In genomic region chr16:68311316-68311620, GRCh38 we compare ENCODE assay signal across 8 cellular contexts. TPM values are rescaled to one million over a fixed set of nuclear protein-coding genes. Genes with fewer than 3 reads are reported as not detected.
DNase-seq lines count a peak whose midpoint lies in the region; ATAC-seq, FAIRE-seq and TF ChIP-seq lines count a peak whose summit lies in the region.

No MANE protein-coding gene starts in this region.

- CTCF ChIA-PET in PC-3 (lab: Charles Lee) = interaction anchor here (0.6 to 1.2 kb wide), 3 partner anchors 10 to 50 kb away, joined by 3 to 14 read pairs (median 7); partner anchors contain the start of gene SLC7A6

- POLR2A ChIA-PET in PC-3 (lab: Charles Lee; ENCODE audit: unreplicated experiment) = interaction anchor here (0.6 to 1.0 kb wide), 4 partner anchors 23 to 449 kb away, joined by 3 to 10 read pairs (median 6); partner anchors contain the start of gene SLC7A6

- H3K36me3 ChIP-seq in PC-3 (ENCODE audit: low read depth, low read length) = peaks cover 3% of the 10 kb centered on the region
- no peaks in the 10 kb centered on the region for H3K36me3 ChIP-seq in endocrine pancreas (ENCODE audit: control insufficient read depth, insufficient read depth, low read length)

- peaks cover 51% of the 10 kb centered on the region for H3K79me2 ChIP-seq in PC-3 (ENCODE audit: low read length)

- no peaks in the 10 kb centered on the region for H3K9me3 Mint-ChIP-seq in activated CD4-positive, alpha-beta T cell treated with anti-CD3 and anti-CD28 coated beads, Interleukin-2, amount 10 ng/mL, durations not matched to agents 24 days and 14 days
- no peaks in the 10 kb centered on the region for H3K9me3 Mint-ChIP-seq in osteocyte (ENCODE audit: unreplicated experiment)

- ATAC-seq in PC-3 (no peak), GM21528 (IDR thresholded peaks at IDR 0.05; ENCODE audit: low FRiP score, unreplicated experiment) (no peak)

- no peaks in the 10 kb centered on the region for H3K27me3 Mint-ChIP-seq in activated CD4-positive, alpha-beta T cell treated with anti-CD3 and anti-CD28 coated beads, Interleukin-2, amount 10 ng/mL, durations not matched to agents 24 days and 14 days
- H3K27me3 Mint-ChIP-seq in osteocyte (ENCODE audit: unreplicated experiment) = no peaks in the 10 kb centered on the region

- FAIRE-seq in HTR-8/SVneo (lab: Jason Lieb, UNC) = no peak

- H3K4me3 ChIP-seq in PC-3 (ENCODE audit: low read length) (peak overlapping the region; percentile 98), endocrine pancreas (ENCODE audit: control insufficient read depth, insufficient read depth, low read length) (peak overlapping the region; percentile 38)

- DNase-seq in activated CD4-positive, alpha-beta T cell treated with anti-CD3 and anti-CD28 coated beads, Interleukin-2, amount 10 ng/mL, durations not matched to agents 24 days and 14 days = no peak
- no peak for DNase-seq in activated CD4-positive, alpha-beta T cell treated with anti-CD3 and anti-CD28 coated beads, Interleukin-2, amount 50 U/mL, for 4 hours
- peak; percentile 28 for DNase-seq in PC-3
- DNase-seq in osteocyte (ENCODE audit: extremely low spot score, unreplicated experiment) = no peak
- DNase-seq in HTR-8/SVneo (ENCODE audit: insufficient read length, low spot score) = no peak
- no peak for DNase-seq in LoVo (ENCODE audit: low spot score)

- H3K9ac ChIP-seq in PC-3 (ENCODE audit: low read length) (peak overlapping the region; percentile 89), endocrine pancreas (ENCODE audit: control insufficient read depth, insufficient read depth, low read length) (peak overlapping the region; percentile 60)

- peak overlapping the region; percentile 85 for H2AFZ ChIP-seq in PC-3 (ENCODE audit: low read length)

- intact Hi-C loops in activated CD4-positive, alpha-beta T cell treated with anti-CD3 and anti-CD28 coated beads, Interleukin-2, amount 10 ng/mL, durations not matched to agents 24 days and 14 days (cut with micrococcal nuclease) = loop anchor here (1.0 to 2.0 kb wide), 3 partner anchors 8 to 47 kb away; partner anchors contain the start of gene SLC7A6
- intact Hi-C loops in PC-3 (cut with micrococcal nuclease) = loop anchor here (5.0 kb wide), 1 partner anchor 64 kb away; the partner anchor contains the start of gene PLA2G15

- H3K9me2 ChIP-seq in PC-3 (replicated peaks; ENCODE audit: low read length) = no peaks in the 10 kb centered on the region

- TSS peak; percentile 49 for BruUV-seq in PC-3 (replicated peaks; lab: Mats Ljungman, UMichigan)

- no peaks in the 10 kb centered on the region for H3K9me3 ChIP-seq in PC-3 (ENCODE audit: low read length)
- no peaks in the 10 kb centered on the region for H3K9me3 ChIP-seq in endocrine pancreas (ENCODE audit: control insufficient read depth, low read length)

- TF ChIP-seq CTCF in PC-3 (conservative IDR thresholded peaks at IDR 0.05; ENCODE audit: low read depth, low read length) = no peak
- no peak for TF ChIP-seq CTCF in osteocyte (IDR thresholded peaks at IDR 0.05)

- H3K4me1 ChIP-seq in PC-3 (ENCODE audit: insufficient read depth, low read length) = peaks cover 6% of the 10 kb centered on the region; the same call in 1 of the 2 replicates
- peaks cover 3% of the 10 kb centered on the region for H3K4me1 ChIP-seq in endocrine pancreas (ENCODE audit: control insufficient read depth, insufficient read depth, low read length)

- H3K27ac ChIP-seq in PC-3 (ENCODE audit: low read length) = 0 out of 2 replicates have a peak overlapping the region, but pooled peaks have one; percentile 31

- H3F3A ChIP-seq in PC-3 (ENCODE audit: low read length, unreplicated experiment) = no peaks in the 10 kb centered on the region

- peaks cover 37% of the 10 kb centered on the region for H3K4me1 Mint-ChIP-seq in activated CD4-positive, alpha-beta T cell treated with anti-CD3 and anti-CD28 coated beads, Interleukin-2, amount 10 ng/mL, durations not matched to agents 24 days and 14 days
- peaks cover 27% of the 10 kb centered on the region for H3K4me1 Mint-ChIP-seq in osteocyte (ENCODE audit: unreplicated experiment)

- H3K4me2 ChIP-seq in PC-3 (ENCODE audit: low read length) = peak overlapping the region; percentile 95

- H3K27ac Mint-ChIP-seq in activated CD4-positive, alpha-beta T cell treated with anti-CD3 and anti-CD28 coated beads, Interleukin-2, amount 10 ng/mL, durations not matched to agents 24 days and 14 days = peak overlapping the region; percentile 86
- peak overlapping the region; percentile 97 for H3K27ac Mint-ChIP-seq in osteocyte (ENCODE audit: unreplicated experiment)

- peaks cover 39% of the 10 kb centered on the region for H3K36me3 Mint-ChIP-seq in activated CD4-positive, alpha-beta T cell treated with anti-CD3 and anti-CD28 coated beads, Interleukin-2, amount 10 ng/mL, durations not matched to agents 24 days and 14 days (ENCODE audit: low read depth)
- H3K36me3 Mint-ChIP-seq in osteocyte (ENCODE audit: unreplicated experiment) = peaks cover 10% of the 10 kb centered on the region

- no peaks in the 10 kb centered on the region for H3K27me3 ChIP-seq in PC-3 (ENCODE audit: low read length)
- no peaks in the 10 kb centered on the region for H3K27me3 ChIP-seq in endocrine pancreas (ENCODE audit: control insufficient read depth, insufficient read depth, low read length)

- H3K4me3 Mint-ChIP-seq in activated CD4-positive, alpha-beta T cell treated with anti-CD3 and anti-CD28 coated beads, Interleukin-2, amount 10 ng/mL, durations not matched to agents 24 days and 14 days = peak overlapping the region; percentile 89
- peak overlapping the region; percentile 98 for H3K4me3 Mint-ChIP-seq in osteocyte (ENCODE audit: unreplicated experiment)

- H4K20me1 ChIP-seq in PC-3 (ENCODE audit: low read length) = no peaks in the 10 kb centered on the region

RNA-seq across cellular contexts. Expression of gene PRMT7, which starts 0.4 kb away (rescaled TPM):
- 69.7 and 72.2 TPM in 2 replicates for total RNA-seq in activated CD4-positive, alpha-beta T cell treated with anti-CD3 and anti-CD28 coated beads, Interleukin-2, amount 10 ng/mL, durations not matched to agents 24 days and 14 days
- total RNA-seq in PC-3 (2014; rRNA removed) (46.4 and 48.1 TPM in 2 replicates), osteocyte (38.4 and 43.5 TPM in 2 replicates)

RNA-seq across cellular contexts. Expression of gene SLC7A6OS, which starts 0.5 kb away (rescaled TPM):
- 22.3 and 27.1 TPM in 2 replicates for total RNA-seq in activated CD4-positive, alpha-beta T cell treated with anti-CD3 and anti-CD28 coated beads, Interleukin-2, amount 10 ng/mL, durations not matched to agents 24 days and 14 days
- total RNA-seq in PC-3 (2014; rRNA removed) (12.6 TPM in 2 replicates), osteocyte (14.2 and 18.4 TPM in 2 replicates)

RNA-seq across cellular contexts. Expression of gene SLC7A6, which starts 46.9 kb away (rescaled TPM):
- 103 and 106 TPM in 2 replicates for total RNA-seq in activated CD4-positive, alpha-beta T cell treated with anti-CD3 and anti-CD28 coated beads, Interleukin-2, amount 10 ng/mL, durations not matched to agents 24 days and 14 days
- total RNA-seq in PC-3 (2014; rRNA removed) (22.2 and 24.7 TPM in 2 replicates), osteocyte (50.7 and 52.9 TPM in 2 replicates)
